ENCODE assay signal across 8 cellular contexts in the genomic region with DNA sequence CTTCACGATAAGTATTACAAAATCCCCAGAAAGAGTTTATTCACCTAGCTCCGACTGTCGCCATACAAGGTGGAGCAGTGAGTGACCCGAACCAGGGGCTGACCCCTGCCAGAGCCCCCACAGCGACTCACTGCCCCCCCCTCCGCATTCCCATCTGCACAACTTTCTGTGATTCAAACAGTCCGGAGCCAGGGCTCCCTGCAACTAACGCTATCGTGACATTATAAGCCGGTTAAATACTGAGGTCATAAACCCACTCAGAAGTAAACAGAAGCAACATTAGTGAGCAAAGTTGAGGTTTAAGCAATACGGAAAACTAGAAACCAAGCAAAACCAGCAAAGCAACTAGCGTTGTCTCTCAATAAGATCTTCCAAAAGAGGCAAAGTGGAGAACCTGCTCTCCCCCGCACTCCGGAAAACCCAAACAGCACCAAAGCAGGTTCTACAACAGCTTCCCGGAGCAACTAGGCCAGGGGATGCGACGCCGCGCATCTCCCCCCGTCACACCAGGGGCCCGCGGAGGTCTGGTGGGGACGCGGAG. TPM values are rescaled to one million over a fixed set of nuclear protein-coding genes. Genes with fewer than 3 reads are reported as not detected.
DNase-seq lines count a peak whose midpoint lies in the region; ATAC-seq and TF ChIP-seq lines count a peak whose summit lies in the region.

No MANE protein-coding gene starts in this region.

- POLR2A ChIA-PET in activated CD4-positive, alpha-beta T cell treated with anti-CD3 and anti-CD28 coated beads for 36 hours (lab: Charles Lee) = interaction anchor here (0.5 to 2.0 kb wide), 3 partner anchors 29 to 54 kb away, joined by 3 to 7 read pairs (median 4); no protein-coding TSS in a partner anchor
- POLR2A ChIA-PET in PC-9 (lab: Charles Lee; ENCODE audit: unreplicated experiment) = interaction anchor here (0.6 to 0.8 kb wide), 2 partner anchors 521 to 556 kb away, joined by 4 to 11 read pairs; no protein-coding TSS in a partner anchor

- H3K36me3 ChIP-seq in PC-9 (ENCODE audit: low read depth) (no peaks in the 10 kb centered on the region), thymus (ENCODE audit: control insufficient read depth, insufficient read depth) (no peaks in the 10 kb centered on the region)

- H3K79me2 ChIP-seq in PC-9 (ENCODE audit: low read depth) = peaks cover 51% of the 10 kb centered on the region

- H3K4me1 ChIP-seq in PC-9 (replicated peaks; ENCODE audit: insufficient read depth) (peaks cover 6% of the 10 kb centered on the region; the same call in 1 of the 2 replicates), thymus (ENCODE audit: control insufficient read depth, insufficient read depth, low read length) (peaks cover 8% of the 10 kb centered on the region)

- peak overlapping the region; percentile 94 for H3K4me3 ChIP-seq in PC-9
- H3K4me3 ChIP-seq in thymus (ENCODE audit: low read length) = peak overlapping the region; percentile 98

- TF ChIP-seq CTCF in PC-9 (conservative IDR thresholded peaks at IDR 0.05) = no peak

- ATAC-seq in activated CD4-positive, alpha-beta T cell treated with anti-CD3 and anti-CD28 coated beads for 36 hours = peak; percentile 8

- H3K27ac ChIP-seq in PC-9 (peak overlapping the region; percentile 24; the same call in 1 of the 2 replicates), thymus (ENCODE audit: low read depth) (peak overlapping the region; percentile 91)

- peak overlapping the region; percentile 90 for H2AFZ ChIP-seq in PC-9

- H3K27me3 Mint-ChIP-seq in activated CD4-positive, alpha-beta T cell treated with anti-CD3 and anti-CD28 coated beads for 36 hours = no peaks in the 10 kb centered on the region
- H3K27me3 Mint-ChIP-seq in dendritic cell treated with granulocyte-macrophage colony-stimulating factor and Interleukin-4, amounts not matched to agents 40 ng/mL and 50 ng/mL, for 4 days = no peaks in the 10 kb centered on the region

- intact Hi-C loops in activated CD4-positive, alpha-beta T cell treated with anti-CD3 and anti-CD28 coated beads for 36 hours (cut with DNase I, micrococcal nuclease) = loop anchor here (1.0 to 10.0 kb wide), 13 partner anchors 9 to 1550 kb away; a partner anchor contains a TSS
- intact Hi-C loops in PC-9 (cut with micrococcal nuclease; ENCODE audit: unreplicated experiment) = no loop called here
- intact Hi-C loops in dendritic cell treated with granulocyte-macrophage colony-stimulating factor and Interleukin-4, amounts not matched to agents 40 ng/mL and 50 ng/mL, for 4 days (cut with micrococcal nuclease) = no loop called here

- peak; percentile 25 for DNase-seq in activated CD4-positive, alpha-beta T cell treated with anti-CD3 and anti-CD28 coated beads for 36 hours
- no peak for DNase-seq in activated CD4-positive, alpha-beta T cell treated with anti-CD3 and anti-CD28 coated beads, Interleukin-2, amount 50 U/mL, for 1 hour
- DNase-seq in PC-9 = peak in 1 of 2 experiments; percentile 46
- DNase-seq in mesenteric fat pad (ENCODE audit: low spot score) = peak; percentile 45
- no peak for DNase-seq in AML-193 (lab: John Stamatoyannopoulos, UW)
- DNase-seq in NCI-H1092 (lab: John Stamatoyannopoulos, UW) = no peak

- H3K9me2 ChIP-seq in PC-9 (ENCODE audit: insufficient read depth) = no peaks in the 10 kb centered on the region

- H3F3A ChIP-seq in PC-9 (ENCODE audit: insufficient read depth, low read depth) = no peaks in the 10 kb centered on the region

- H3K4me2 ChIP-seq in PC-9 = peak overlapping the region; percentile 97

- H3K27ac Mint-ChIP-seq in activated CD4-positive, alpha-beta T cell treated with anti-CD3 and anti-CD28 coated beads for 36 hours = peak overlapping the region; percentile 82
- H3K27ac Mint-ChIP-seq in dendritic cell treated with granulocyte-macrophage colony-stimulating factor and Interleukin-4, amounts not matched to agents 40 ng/mL and 50 ng/mL, for 4 days = peak overlapping the region; percentile 68

- H3K9me3 ChIP-seq in PC-9 (ENCODE audit: insufficient read depth, low read depth) = no peaks in the 10 kb centered on the region
- no peaks in the 10 kb centered on the region for H3K9me3 ChIP-seq in thymus (ENCODE audit: control insufficient read depth)

- TSS peak; percentile 53 for BruUV-seq in PC-9 (replicated peaks; lab: Mats Ljungman, UMichigan)

- peak overlapping the region; percentile 89 for H3K4me3 Mint-ChIP-seq in activated CD4-positive, alpha-beta T cell treated with anti-CD3 and anti-CD28 coated beads for 36 hours
- peak overlapping the region; percentile 93 for H3K4me3 Mint-ChIP-seq in dendritic cell treated with granulocyte-macrophage colony-stimulating factor and Interleukin-4, amounts not matched to agents 40 ng/mL and 50 ng/mL, for 4 days

- peaks cover 33% of the 10 kb centered on the region for H3K4me1 Mint-ChIP-seq in activated CD4-positive, alpha-beta T cell treated with anti-CD3 and anti-CD28 coated beads for 36 hours
- peaks cover 23% of the 10 kb centered on the region for H3K4me1 Mint-ChIP-seq in dendritic cell treated with granulocyte-macrophage colony-stimulating factor and Interleukin-4, amounts not matched to agents 40 ng/mL and 50 ng/mL, for 4 days (ENCODE audit: low read depth)

- H4K20me1 ChIP-seq in PC-9 (ENCODE audit: insufficient read depth) = peaks cover 13% of the 10 kb centered on the region; the same call in 1 of the 2 replicates

- no peaks in the 10 kb centered on the region for H3K9me3 Mint-ChIP-seq in activated CD4-positive, alpha-beta T cell treated with anti-CD3 and anti-CD28 coated beads for 36 hours (ENCODE audit: low read depth)
- H3K9me3 Mint-ChIP-seq in dendritic cell treated with granulocyte-macrophage colony-stimulating factor and Interleukin-4, amounts not matched to agents 40 ng/mL and 50 ng/mL, for 4 days = no peaks in the 10 kb centered on the region

- under 1% methylated on average over 24 of the region's 24 CpGs for WGBS in thymus

- CTCF ChIA-PET in activated CD4-positive, alpha-beta T cell treated with anti-CD3 and anti-CD28 coated beads for 36 hours (lab: Charles Lee) = interaction anchor here (0.6 to 5.4 kb wide), 11 partner anchors 9 to 1054 kb away, joined by 3 to 83 read pairs (median 4); a partner anchor contains a TSS
- CTCF ChIA-PET in PC-9 (lab: Charles Lee) = interaction anchor here (0.7 to 1.8 kb wide), 2 partner anchors 54 to 488 kb away, joined by 7 to 8 read pairs; no protein-coding TSS in a partner anchor

- H3K27me3 ChIP-seq in PC-9 (ENCODE audit: insufficient read depth, low read depth) (no peaks in the 10 kb centered on the region), thymus (ENCODE audit: control insufficient read depth, insufficient read depth) (no peaks in the 10 kb centered on the region)

- peaks cover 5% of the 10 kb centered on the region for H3K36me3 Mint-ChIP-seq in activated CD4-positive, alpha-beta T cell treated with anti-CD3 and anti-CD28 coated beads for 36 hours (ENCODE audit: low read depth)
- peaks cover 5% of the 10 kb centered on the region for H3K36me3 Mint-ChIP-seq in dendritic cell treated with granulocyte-macrophage colony-stimulating factor and Interleukin-4, amounts not matched to agents 40 ng/mL and 50 ng/mL, for 4 days (ENCODE audit: low read depth)

RNA-seq across cellular contexts. Expression of a gene that starts 0.6 kb away (rescaled TPM):
- total RNA-seq in activated CD4-positive, alpha-beta T cell treated with anti-CD3 and anti-CD28 coated beads for 36 hours = 10 to 100 TPM; 44.5 to 51.2 TPM
- 71.5 and 85.0 TPM in 2 replicates for total RNA-seq in PC-9 (2021)
- total RNA-seq in mesenteric fat pad = 72.8 TPM
- polyA plus RNA-seq in thymus = 40.5 TPM

RNA-seq across cellular contexts. Expression of a gene that starts 38.4 kb away (rescaled TPM):
- 10 to 100 TPM; 27.8 to 40.3 TPM for total RNA-seq in activated CD4-positive, alpha-beta T cell treated with anti-CD3 and anti-CD28 coated beads for 36 hours
- total RNA-seq in PC-9 (2021) = 38.8 and 39.6 TPM in 2 replicates
- 18.9 TPM for total RNA-seq in mesenteric fat pad
- 28.0 TPM for polyA plus RNA-seq in thymus

Comparison
In these comparisons a context has a peak if more than half of its experiments do, and no peak if none do; other contexts are left out.
1. DNase-seq: peak in activated CD4-positive, alpha-beta T cell treated with anti-CD3 and anti-CD28 coated beads for 36 hours (single experiment) and mesenteric fat pad (single experiment); none in activated CD4-positive, alpha-beta T cell treated with anti-CD3 and anti-CD28 coated beads, Interleukin-2, amount 50 U/mL, for 1 hour (single experiment), AML-193 (0 of 2) and NCI-H1092 (single experiment).
2. intact Hi-C loops: an anchor here in activated CD4-positive, alpha-beta T cell treated with anti-CD3 and anti-CD28 coated beads for 36 hours (1.0 to 10.0 kb wide); none called in PC-9 and dendritic cell treated with granulocyte-macrophage colony-stimulating factor and Interleukin-4, amounts not matched to agents 40 ng/mL and 50 ng/mL, for 4 days.